Comparison of ENCODE assay signal across 19 cellular contexts in genomic region chr20:63126876-63127699, GRCh38.
DNase-seq lines count a peak whose midpoint lies in the region; ATAC-seq and TF ChIP-seq lines count a peak whose summit lies in the region.
"Had no signal": no experiment of that assay in that cellular context is flagged by ENCODE, and none has a peak within 500 bp of the region (broad histone marks: within the 10 kb centered on the region; RNA-seq: fewer than 3 reads in every experiment).

No MANE protein-coding gene starts in this region.

- TF ChIP-seq POLR2A in spleen (IDR thresholded peaks at IDR 0.05) (no peak), vagina (IDR thresholded peaks at IDR 0.05) (no peak)

- WGBS in spleen, 5 donors, result 70 to 76% (median 71%) methylated on average over 18 of the region's 18 CpGs

- no peak overlapping the region for H3K27ac Mint-ChIP-seq in WTC11

- H3K27ac ChIP-seq in lower lobe of right lung (no peak overlapping the region), spleen (no peak overlapping the region), vagina (no peak overlapping the region)
- H3K27ac ChIP-seq: A549, C4-2B had no signal

- POLR2A ChIA-PET in WTC11 (lab: Charles Lee), result interaction anchor here (0.6 kb wide), 1 partner anchor 16 kb away, joined by 8 read pairs; no protein-coding TSS in a partner anchor

- no peaks in the 10 kb centered on the region for H3K9me3 Mint-ChIP-seq in WTC11
- H3K9me3 Mint-ChIP-seq: GM23338 had no signal

- no peaks in the 10 kb centered on the region; the same call in 1 of the 2 replicates for H3K27me3 Mint-ChIP-seq in WTC11 (ENCODE audit: low read depth)

- H3K27me3 ChIP-seq in lower lobe of right lung (ENCODE audit: low read depth), result peaks cover 33% of the 10 kb centered on the region
- peaks cover 0 to 90% (median 19%) of the 10 kb centered on the region in 7 donors for H3K27me3 ChIP-seq in spleen (replicated peaks in 1 of 7)
- no peaks in the 10 kb centered on the region for H3K27me3 ChIP-seq in vagina

- no peak overlapping the region for H3K4me3 Mint-ChIP-seq in WTC11
- H3K4me3 Mint-ChIP-seq: GM23338 had no signal

- intact Hi-C loops in Right ventricle myocardium inferior (cut with DNase I) (no loop called here), left ventricle myocardium superior (cut with micrococcal nuclease) (no loop called here), lower lobe of right lung (cut with DNase I) (no loop called here), spleen (cut with DNase I; ENCODE audit: low total_unique reads) (no loop called here), vagina (cut with DNase I) (no loop called here)

- no peaks in the 10 kb centered on the region for H3K9me3 ChIP-seq in lower lobe of right lung
- peaks cover 0 to 4% (median 0%) of the 10 kb centered on the region in 8 donors for H3K9me3 ChIP-seq in spleen
- no peaks in the 10 kb centered on the region for H3K9me3 ChIP-seq in vagina
- H3K9me3 ChIP-seq: A549 had no signal

- CTCF ChIA-PET in WTC11 (lab: Charles Lee), result interaction anchor here (1.2 kb wide), 1 partner anchor 45 kb away, joined by 3 read pairs; no protein-coding TSS in a partner anchor

- H3K4me1 Mint-ChIP-seq in WTC11, result peaks cover 9% of the 10 kb centered on the region

- TF ChIP-seq CTCF in WTC11 (IDR thresholded peaks at IDR 0.05), result no peak
- TF ChIP-seq CTCF in lower lobe of right lung (IDR thresholded peaks at IDR 0.05), result no peak
- TF ChIP-seq CTCF in spleen (IDR thresholded peaks at IDR 0.05 in 8 of 11, conservative IDR thresholded peaks at IDR 0.05 in 3 of 11), result no peak
- no peak for TF ChIP-seq CTCF in vagina (IDR thresholded peaks at IDR 0.05)

- no peaks in the 10 kb centered on the region for H3K36me3 Mint-ChIP-seq in WTC11

- DNase-seq in Right ventricle myocardium inferior (ENCODE audit: missing footprints) (peak; percentile 56), left ventricle myocardium superior (no peak), WTC11 (ENCODE audit: low spot score) (peak; percentile 8), lower lobe of right lung (peak; percentile 24), spleen (peak; percentile 54), vagina (ENCODE audit: extremely low spot score in 2 of 2) (no peak)
- DNase-seq in stimulated activated CD4-positive, alpha-beta T cell treated with anti-CD3 and anti-CD28 coated beads, Interleukin-4, amount 100 ng/mL, for 1 hour, result no peak
- DNase-seq: DMS 273 treated with DMSO at 0.1 percent for 48 hours; GF-D8; KG1; NCI-H1417 treated with DMSO at 0.1 percent for 48 hours; NCI-H2029; NCI-H2171; NCI-H446 treated with DMSO at 0.1 percent for 48 hours; NK-92 treated with Interleukin-12 subunit alpha and Interleukin-12 subunit beta, amount 100 ng/mL, for 24 hours had no signal

- no peak for ATAC-seq in Right ventricle myocardium inferior
- ATAC-seq in left ventricle myocardium superior, result no peak
- ATAC-seq in WTC11, result no peak
- ATAC-seq in lower lobe of right lung, result no peak
- no peak for ATAC-seq in HG03354 (IDR thresholded peaks at IDR 0.05; ENCODE audit: poor library complexity, severe bottlenecking, unreplicated experiment)
- ATAC-seq: A549, GM23338 had no signal

- H3K4me3 ChIP-seq in lower lobe of right lung (no peak overlapping the region), spleen (no peak overlapping the region), vagina (no peak overlapping the region)
- H3K4me3 ChIP-seq: A549, GM23338 had no signal

- H3K4me1 ChIP-seq in lower lobe of right lung (no peaks in the 10 kb centered on the region), spleen (no peaks in the 10 kb centered on the region), vagina (no peaks in the 10 kb centered on the region)

- H3K36me3 ChIP-seq in lower lobe of right lung (no peaks in the 10 kb centered on the region), spleen (no peaks in the 10 kb centered on the region), vagina (no peaks in the 10 kb centered on the region)

TF ChIP-seq in WTC11, 78 proteins besides CTCF, POLR2A, EP300 and RAD21 (continues in another document):
- no peak for TF ChIP-seq PREB (CRISPR knock-in tag; IDR thresholded peaks at IDR 0.05; ENCODE audit: borderline replicate concordance)
- TF ChIP-seq, protein P1, sequence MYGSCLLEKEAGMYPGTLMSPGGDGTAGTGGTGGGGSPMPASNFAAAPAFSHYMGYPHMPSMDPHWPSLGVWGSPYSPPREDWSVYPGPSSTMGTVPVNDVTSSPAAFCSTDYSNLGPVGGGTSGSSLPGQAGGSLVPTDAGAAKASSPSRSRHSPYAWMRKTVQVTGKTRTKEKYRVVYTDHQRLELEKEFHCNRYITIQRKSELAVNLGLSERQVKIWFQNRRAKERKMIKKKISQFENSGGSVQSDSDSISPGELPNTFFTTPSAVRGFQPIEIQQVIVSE (CRISPR knock-in tag; IDR thresholded peaks at IDR 0.05; ENCODE audit: borderline replicate concordance), result no peak
- TF ChIP-seq, protein P2, sequence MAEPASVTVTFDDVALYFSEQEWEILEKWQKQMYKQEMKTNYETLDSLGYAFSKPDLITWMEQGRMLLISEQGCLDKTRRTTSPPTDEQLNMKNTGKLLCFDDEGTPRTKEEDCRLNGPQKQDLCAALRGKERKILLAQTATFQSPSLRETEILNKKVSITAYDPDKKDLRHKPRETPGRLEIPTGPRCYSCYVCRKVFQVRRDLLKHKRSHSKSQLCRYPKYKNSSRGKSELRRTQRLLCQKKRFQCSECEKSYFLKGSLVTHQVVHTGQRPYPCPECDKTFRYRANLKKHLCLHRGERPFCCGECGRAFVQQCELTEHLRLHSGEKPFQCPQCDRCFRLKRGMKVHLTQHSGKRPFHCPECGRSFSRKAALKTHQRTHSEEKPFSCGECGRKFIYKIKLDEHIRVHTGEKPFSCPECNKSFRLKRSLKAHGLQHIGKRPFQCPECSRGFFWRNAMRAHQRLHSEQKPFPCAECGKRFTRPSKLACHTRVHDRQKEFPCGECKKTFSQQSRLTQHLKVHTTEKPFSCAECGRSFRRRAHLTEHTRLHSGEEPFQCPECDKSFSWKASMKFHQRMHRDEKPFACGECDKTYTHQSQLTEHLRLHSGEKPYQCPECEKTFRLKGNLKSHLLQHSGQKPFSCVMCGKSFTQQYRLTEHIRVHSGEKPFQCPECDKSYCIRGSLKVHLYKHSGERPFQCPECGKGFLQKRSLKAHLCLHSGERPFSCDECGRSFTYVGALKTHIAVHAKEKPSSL (CRISPR knock-in tag; conservative IDR thresholded peaks at IDR 0.05), result no peak
- TF ChIP-seq NFYB (CRISPR knock-in tag; conservative IDR thresholded peaks at IDR 0.05; ENCODE audit: low read depth), result no peak
- no peak for TF ChIP-seq ZNF263 (CRISPR knock-in tag; IDR thresholded peaks at IDR 0.05; ENCODE audit: low read depth)
- TF ChIP-seq, protein P3, sequence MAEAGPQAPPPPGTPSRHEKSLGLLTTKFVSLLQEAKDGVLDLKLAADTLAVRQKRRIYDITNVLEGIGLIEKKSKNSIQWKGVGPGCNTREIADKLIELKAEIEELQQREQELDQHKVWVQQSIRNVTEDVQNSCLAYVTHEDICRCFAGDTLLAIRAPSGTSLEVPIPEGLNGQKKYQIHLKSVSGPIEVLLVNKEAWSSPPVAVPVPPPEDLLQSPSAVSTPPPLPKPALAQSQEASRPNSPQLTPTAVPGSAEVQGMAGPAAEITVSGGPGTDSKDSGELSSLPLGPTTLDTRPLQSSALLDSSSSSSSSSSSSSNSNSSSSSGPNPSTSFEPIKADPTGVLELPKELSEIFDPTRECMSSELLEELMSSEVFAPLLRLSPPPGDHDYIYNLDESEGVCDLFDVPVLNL (CRISPR knock-in tag; IDR thresholded peaks at IDR 0.05; ENCODE audit: borderline replicate concordance, low read depth), result no peak
- TF ChIP-seq ZNF512 (CRISPR knock-in tag; IDR thresholded peaks at IDR 0.05; ENCODE audit: borderline replicate concordance), result no peak

Comparison
In these comparisons a context has a peak if more than half of its experiments do, and no peak if none do; other contexts are left out.
1. DNase-seq: peak in Right ventricle myocardium inferior (single experiment), WTC11 (single experiment), lower lobe of right lung (single experiment) and spleen (single experiment); none in left ventricle myocardium superior (single experiment), stimulated activated CD4-positive, alpha-beta T cell treated with anti-CD3 and anti-CD28 coated beads, Interleukin-4, amount 100 ng/mL, for 1 hour (single experiment) and vagina (0 of 2).